10 cellular contexts compared by ENCODE assay signal in the genomic region with DNA sequence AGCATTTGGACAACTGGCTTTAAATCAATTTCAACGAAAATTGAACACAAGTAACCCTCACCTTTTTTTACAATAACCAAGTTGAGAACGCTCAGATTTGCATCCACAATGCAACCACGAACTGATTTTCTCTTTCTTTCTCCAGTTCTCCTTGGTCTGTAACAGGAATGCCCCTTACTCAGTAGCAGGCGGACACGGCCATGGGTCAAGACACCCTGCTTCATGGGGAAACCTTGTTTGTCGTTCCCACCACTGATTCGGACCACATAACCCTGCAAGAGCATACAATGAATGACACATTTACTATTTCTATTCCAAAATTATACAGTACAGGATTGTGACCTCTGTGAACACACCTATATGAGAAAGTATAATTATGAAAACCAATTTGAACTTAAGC. TPM values are rescaled to one million over a fixed set of nuclear protein-coding genes. Genes with fewer than 3 reads are reported as not detected.
DNase-seq lines count a peak whose midpoint lies in the region; ATAC-seq and TF ChIP-seq lines count a peak whose summit lies in the region.
"Had no signal": no experiment of that assay in that cellular context is flagged by ENCODE, and none has a peak within 500 bp of the region (broad histone marks: within the 10 kb centered on the region; RNA-seq: fewer than 3 reads in every experiment).

No MANE protein-coding gene starts in this region.

- peak overlapping the region; percentile 100 for H3K4me3 Mint-ChIP-seq in stimulated activated naive CD8-positive, alpha-beta T cell treated with anti-CD3 and anti-CD28 coated beads, Interleukin-15, Interleukin-2, amounts not matched to agents 100 ng/mL and 50 ng/mL, for 24 hours

- TF ChIP-seq CTCF in right lobe of liver (IDR thresholded peaks at IDR 0.05) (no peak), GM13976 (IDR thresholded peaks at IDR 0.05; ENCODE audit: borderline replicate concordance, control extremely low read depth, extremely low read depth, insufficient read depth, missing control alignments) (no peak)

- H3K9ac ChIP-seq in adipocyte (ENCODE audit: low read length): peak overlapping the region; percentile 97

- peak overlapping the region; percentile 100 for H3K27ac Mint-ChIP-seq in stimulated activated naive CD8-positive, alpha-beta T cell treated with anti-CD3 and anti-CD28 coated beads, Interleukin-15, Interleukin-2, amounts not matched to agents 100 ng/mL and 50 ng/mL, for 24 hours

- intact Hi-C loops in right lobe of liver (cut with DNase I): no loop called here

- no peaks in the 10 kb centered on the region for H3K27me3 Mint-ChIP-seq in stimulated activated naive CD8-positive, alpha-beta T cell treated with anti-CD3 and anti-CD28 coated beads, Interleukin-15, Interleukin-2, amounts not matched to agents 100 ng/mL and 50 ng/mL, for 24 hours

- peaks cover 74% of the 10 kb centered on the region for H3K36me3 Mint-ChIP-seq in stimulated activated naive CD8-positive, alpha-beta T cell treated with anti-CD3 and anti-CD28 coated beads, Interleukin-15, Interleukin-2, amounts not matched to agents 100 ng/mL and 50 ng/mL, for 24 hours (ENCODE audit: low read depth)

- no peak for ATAC-seq in stimulated activated naive CD8-positive, alpha-beta T cell treated with anti-CD3 and anti-CD28 coated beads, Interleukin-15, Interleukin-2, amounts not matched to agents 100 U/mL and 50 U/mL, for 24 hours
- ATAC-seq in right lobe of liver (no peak), HG03135 (IDR thresholded peaks at IDR 0.05; ENCODE audit: unreplicated experiment) (no peak)
- ATAC-seq: esophagus mucosa had no signal

- no peak for DNase-seq in stimulated activated naive CD8-positive, alpha-beta T cell treated with anti-CD3 and anti-CD28 coated beads, Interleukin-15, Interleukin-2, amounts not matched to agents 100 U/mL and 50 U/mL, for 24 hours
- DNase-seq in adipocyte (ENCODE audit: low read depth) (no peak), right lobe of liver (no peak), HuH-7 (ENCODE audit: low spot score) (no peak), GM13976 (ENCODE audit: low spot score) (no peak), SKM-1 (lab: John Stamatoyannopoulos, UW; ENCODE audit: unreplicated experiment) (no peak)
- DNase-seq: MV-4-11 had no signal

- peak overlapping the region in 2 of 3 donors; percentile 84 to 88 for H3K27ac ChIP-seq in right lobe of liver

- no peaks in the 10 kb centered on the region for H3K27me3 ChIP-seq in adipocyte (replicated peaks; ENCODE audit: control insufficient read depth, insufficient read depth, low read length)
- H3K27me3 ChIP-seq in right lobe of liver: no peaks in the 10 kb centered on the region

- TF ChIP-seq POLR2A in right lobe of liver (IDR thresholded peaks at IDR 0.05): no peak

- H3K9me3 ChIP-seq in adipocyte (ENCODE audit: control insufficient read depth, low read length) (no peaks in the 10 kb centered on the region), right lobe of liver (no peaks in the 10 kb centered on the region)

- H3K4me1 Mint-ChIP-seq in stimulated activated naive CD8-positive, alpha-beta T cell treated with anti-CD3 and anti-CD28 coated beads, Interleukin-15, Interleukin-2, amounts not matched to agents 100 ng/mL and 50 ng/mL, for 24 hours (ENCODE audit: low read depth): peaks cover 64% of the 10 kb centered on the region

- no peaks in the 10 kb centered on the region for H3K9me3 Mint-ChIP-seq in stimulated activated naive CD8-positive, alpha-beta T cell treated with anti-CD3 and anti-CD28 coated beads, Interleukin-15, Interleukin-2, amounts not matched to agents 100 ng/mL and 50 ng/mL, for 24 hours

- WGBS in right lobe of liver (ENCODE audit: insufficient coverage, low coverage, low lambda C conversion rate, missing lambda C conversion rate): 38% methylated on average over 7 of the region's 7 CpGs

- H3K4me3 ChIP-seq in adipocyte (ENCODE audit: low read length) (peak overlapping the region; percentile 88), right lobe of liver (peak overlapping the region; percentile 49 to 80 (median 65))

- H3K36me3 ChIP-seq in adipocyte (ENCODE audit: control insufficient read depth, insufficient read depth, low read length, severe bottlenecking) (peaks cover 55% of the 10 kb centered on the region), right lobe of liver (peaks cover 4 to 52% (median 33%) of the 10 kb centered on the region in 4 donors)

- in situ Hi-C loops in GM13976 (cut with MboI; ENCODE audit: low sequenced_read_pairs, unreplicated experiment): no loop called here

- H3K4me1 ChIP-seq in adipocyte (ENCODE audit: control insufficient read depth, insufficient read depth, low read length) (peaks cover 38% of the 10 kb centered on the region), right lobe of liver (peaks cover 0 to 17% (median 7%) of the 10 kb centered on the region in 4 donors)

RNA-seq across cellular contexts. Expression of a gene that starts 1.4 kb away (rescaled TPM):
- 100 to 1,000 TPM; 509 to 682 (median 627) TPM for total RNA-seq in right lobe of liver

RNA-seq across cellular contexts. Expression of a gene that starts 30.2 kb away (rescaled TPM):
- 1 to 10 TPM; 1.8 to 9.1 (median 3.7) TPM for total RNA-seq in right lobe of liver
